Comparison of ENCODE assay signal across 25 cellular contexts in the genomic region with DNA sequence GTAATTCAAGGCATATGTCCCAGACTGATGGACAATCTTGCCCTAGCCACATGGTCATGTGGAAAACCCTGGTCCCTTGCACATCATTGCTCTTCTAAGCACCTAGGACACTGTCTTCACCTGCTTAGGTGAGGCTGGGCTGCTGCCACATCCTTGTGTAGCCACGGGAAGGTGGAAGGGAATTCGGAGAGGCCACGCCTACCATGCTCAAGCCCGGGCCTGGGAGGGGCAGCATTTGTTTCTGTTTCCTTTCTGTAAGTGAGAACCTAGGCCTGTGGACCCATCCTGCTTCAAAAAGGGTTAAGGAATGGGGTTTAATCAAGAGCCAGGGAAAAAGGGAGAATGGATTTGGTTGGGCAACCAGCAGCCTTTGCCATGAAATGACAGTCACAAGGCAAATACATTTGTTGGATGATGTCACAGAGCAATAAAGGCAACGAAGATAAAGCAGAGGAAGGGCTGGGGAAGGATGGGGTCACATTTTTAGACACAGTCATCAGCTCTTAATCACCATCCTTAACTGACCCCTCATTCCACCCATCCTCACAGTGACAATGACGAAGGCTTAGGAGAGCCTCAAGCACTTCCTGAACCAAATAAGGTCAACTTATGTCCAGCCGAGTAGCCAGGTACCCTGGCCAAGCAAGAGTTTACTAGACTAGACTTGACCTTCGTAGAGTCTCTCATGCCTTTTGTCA. TPM values are rescaled to one million over a fixed set of nuclear protein-coding genes. Genes with fewer than 3 reads are reported as not detected.
DNase-seq lines count a peak whose midpoint lies in the region; ATAC-seq, FAIRE-seq and TF ChIP-seq lines count a peak whose summit lies in the region.
"Had no signal": no experiment of that assay in that cellular context is flagged by ENCODE, and none has a peak within 500 bp of the region (broad histone marks: within the 10 kb centered on the region; RNA-seq: fewer than 3 reads in every experiment).

No MANE protein-coding gene starts in this region.

- H3K36me3 ChIP-seq in H1 (ENCODE audit: control insufficient read depth in 2 of 4, insufficient read depth in 4 of 4, low read length in 3 of 4): no peaks in the 10 kb centered on the region
- no peaks in the 10 kb centered on the region for H3K36me3 ChIP-seq in mesendoderm (ENCODE audit: control insufficient read depth, insufficient read depth, low read length)
- H3K36me3 ChIP-seq: BLaER1, Peyer's patch had no signal

- H3K79me1 ChIP-seq in H1 (ENCODE audit: low read depth, low read length) (no peaks in the 10 kb centered on the region), mesendoderm (ENCODE audit: low read length) (no peaks in the 10 kb centered on the region)

- peaks cover 0 to 3% of the 10 kb centered on the region in 2 experiments; a peak in 2 of 4 replicates for H3K9me3 ChIP-seq in H1 (ENCODE audit: insufficient read depth in 2 of 2, low read depth in 1 of 2, low read length in 1 of 2)

- H2BK5ac ChIP-seq in H1 (ENCODE audit: low read depth, low read length) (no peak overlapping the region), mesendoderm (ENCODE audit: low read length) (no peak overlapping the region)

- H3K9ac ChIP-seq in H1 (replicated peaks in 1 of 4; ENCODE audit: extremely low read depth in 1 of 4, low read depth in 3 of 4, low read length in 3 of 4) (no peak overlapping the region), mesendoderm (ENCODE audit: low read length) (no peak overlapping the region)
- H3K9ac ChIP-seq: BLaER1 had no signal

- peak; percentile 30 for ATAC-seq in Right ventricle myocardium superior (ENCODE audit: poor library complexity)
- no peak for ATAC-seq in HG03521 (IDR thresholded peaks at IDR 0.05; ENCODE audit: unreplicated experiment)
- ATAC-seq: GM12878, HCT116 had no signal

- H3K27me3 ChIP-seq in H1 (replicated peaks in 1 of 4; ENCODE audit: control insufficient read depth in 3 of 4, extremely low read depth in 1 of 4, insufficient read depth in 3 of 4, low read length in 3 of 4) (no peaks in the 10 kb centered on the region), mesendoderm (ENCODE audit: insufficient read depth, low read length, poor library complexity) (no peaks in the 10 kb centered on the region)
- H3K27me3 ChIP-seq: BLaER1, Peyer's patch had no signal

- H3K79me2 ChIP-seq in H1 (ENCODE audit: control insufficient read depth in 1 of 2, insufficient read depth in 2 of 2, low read length in 2 of 2) (no peaks in the 10 kb centered on the region), mesendoderm (ENCODE audit: control insufficient read depth, insufficient read depth, low read length) (no peaks in the 10 kb centered on the region)

- TF ChIP-seq EP300 in H1 (IDR thresholded peaks at IDR 0.05; ENCODE audit: borderline replicate concordance in 1 of 2, low read depth in 2 of 2, low read length in 2 of 2): no peak

- H3K18ac ChIP-seq in H1 (ENCODE audit: extremely low read depth, low read length) (no peak overlapping the region), mesendoderm (ENCODE audit: low read length) (no peak overlapping the region)

- H3K14ac ChIP-seq in H1 (ENCODE audit: insufficient read length): no peak overlapping the region

- TF ChIP-seq RAD21 in H1 (IDR thresholded peaks at IDR 0.05 in 1 of 2, conservative IDR thresholded peaks at IDR 0.05 in 1 of 2; ENCODE audit: low read depth in 2 of 2, low read length in 2 of 2): no peak

- intact Hi-C loops in Right ventricle myocardium superior (cut with DNase I) (no loop called here), cardiac septum (cut with DNase I) (no loop called here)

- TF ChIP-seq POLR2A in H1 (IDR thresholded peaks at IDR 0.05; ENCODE audit: control extremely low read depth in 1 of 2, low read depth in 2 of 2, low read length in 2 of 2): no peak

- 0 out of 2 replicates have a peak overlapping the region, but pooled peaks have one; percentile 17 for H2AFZ ChIP-seq in H1 (ENCODE audit: low read length)

- H3K56ac ChIP-seq in H1 (replicated peaks; ENCODE audit: insufficient read length, low read depth, low read length): no peak overlapping the region
- no peak overlapping the region for H3K56ac ChIP-seq in mesendoderm (ENCODE audit: low read length)

- H3K4me1 ChIP-seq in H1 (replicated peaks in 1 of 4; ENCODE audit: control insufficient read depth in 3 of 4, insufficient read depth in 4 of 4, low read length in 3 of 4): no peaks in the 10 kb centered on the region
- no peaks in the 10 kb centered on the region for H3K4me1 ChIP-seq in mesendoderm (ENCODE audit: control insufficient read depth, low read depth, low read length)
- H3K4me1 ChIP-seq: Peyer's patch had no signal

- FAIRE-seq in H1 (lab: Jason Lieb, UNC): no peak
- FAIRE-seq: GM12878 had no signal

- TF ChIP-seq CTCF in H1 (IDR thresholded peaks at IDR 0.05; ENCODE audit: control extremely low read depth in 1 of 3, insufficient read depth in 1 of 3, low read depth in 1 of 3, low read length in 3 of 3): no peak

- H3K27ac ChIP-seq in H1 (ENCODE audit: low read depth, low read length): no peak overlapping the region
- H3K27ac ChIP-seq in mesendoderm (ENCODE audit: low read depth, low read length): no peak overlapping the region
- H3K27ac ChIP-seq: 22Rv1, BLaER1, Peyer's patch had no signal

- no peaks in the 10 kb centered on the region for H3K23me2 ChIP-seq in H1 (ENCODE audit: low read depth, low read length)

- no peak overlapping the region for H4K91ac ChIP-seq in H1 (replicated peaks; ENCODE audit: insufficient read length, low read length)

- H4K5ac ChIP-seq in H1 (ENCODE audit: insufficient read length, low read depth, low read length) (no peak overlapping the region), mesendoderm (ENCODE audit: low read length) (no peak overlapping the region)

- no peak for DNase-seq in Right ventricle myocardium superior
- DNase-seq in cardiac septum (ENCODE audit: low spot score): no peak
- DNase-seq in HT1080 (ENCODE audit: low read depth): peak; percentile 25
- no peak for DNase-seq in H1 (ENCODE audit: low read depth in 1 of 2, low spot score in 2 of 2)
- peak; percentile 24 for DNase-seq in mesendoderm
- no peak for DNase-seq in NCI-H1105 treated with DMSO at 0.1 percent for 48 hours (lab: John Stamatoyannopoulos, UW)
- DNase-seq in NCI-H2107 (lab: John Stamatoyannopoulos, UW): no peak
- DNase-seq: ACHN; CD4-positive, alpha-beta T cell; COR-L47; DMS 273 treated with DMSO at 0.1 percent for 48 hours; DMS79 treated with DMSO at 0.1 percent for 48 hours; KG1; NCI-H1105; NCI-H2081; NCI-H2171 treated with DMSO at 0.1 percent for 48 hours; NCI-H524 treated with DMSO at 0.1 percent for 48 hours; NCI-H82; Peyer's patch had no signal

- no peak overlapping the region for H3K4me2 ChIP-seq in H1 (ENCODE audit: insufficient read depth in 1 of 2, low read depth in 2 of 2, low read length in 2 of 2)
- H3K4me2 ChIP-seq in mesendoderm (ENCODE audit: low read length): no peak overlapping the region
- H3K4me2 ChIP-seq: BLaER1 had no signal

- H2BK20ac ChIP-seq in H1 (ENCODE audit: low read length): no peak overlapping the region

- H4K8ac ChIP-seq in H1 (ENCODE audit: extremely low read depth, insufficient read depth, low read length): no peak overlapping the region
- no peak overlapping the region for H4K8ac ChIP-seq in mesendoderm (ENCODE audit: low read depth, low read length)

- no peak overlapping the region for H3K4ac ChIP-seq in H1 (replicated peaks; ENCODE audit: insufficient read length, low read depth, low read length)
- H3K4ac ChIP-seq in mesendoderm (ENCODE audit: low read depth, low read length): no peak overlapping the region

- WGBS in H1 (ENCODE audit: extremely low coverage in 1 of 2, insufficient coverage in 1 of 2, insufficient read length in 1 of 2, insufficient replicate concordance in 2 of 2, low coverage in 1 of 2, low lambda C conversion rate in 2 of 2, missing lambda C conversion rate in 1 of 2), 2 experiments: 80% methylated on average over 8 of the region's 8 CpGs; no CpG with 5 or more reads in 1 of the 2 experiments
- WGBS in mesendoderm (ENCODE audit: extremely low coverage, insufficient coverage, low lambda C conversion rate): no CpG with 5 or more reads among the region's 8 CpGs

- H3K4me3 ChIP-seq in H1 (ENCODE audit: extremely low read depth in 1 of 4, insufficient read depth in 2 of 4, low read depth in 3 of 4, low read length in 4 of 4): no peak overlapping the region
- H3K4me3 ChIP-seq in mesendoderm (ENCODE audit: low read length): no peak overlapping the region
- H3K4me3 ChIP-seq: BLaER1, GM12878, Peyer's patch had no signal

- H2AK5ac ChIP-seq in H1 (ENCODE audit: low read depth, low read length) (no peak overlapping the region), mesendoderm (ENCODE audit: low read length) (no peak overlapping the region)

- no peak overlapping the region; the same call in 1 of the 2 replicates for H2BK12ac ChIP-seq in H1 (ENCODE audit: low read depth, low read length)

- H3K23ac ChIP-seq in H1 (ENCODE audit: insufficient read length) (no peak overlapping the region), mesendoderm (ENCODE audit: low read length) (no peak overlapping the region)

- H2BK120ac ChIP-seq in H1 (replicated peaks; ENCODE audit: low read depth, low read length) (no peak overlapping the region), mesendoderm (ENCODE audit: low read depth, low read length) (no peak overlapping the region)

- POLR2A ChIA-PET in H1 (lab: Charles Lee; ENCODE audit: partially characterized antibody): no interaction called here

- no peaks in the 10 kb centered on the region for H4K20me1 ChIP-seq in H1 (replicated peaks in 1 of 2; ENCODE audit: control insufficient read depth in 1 of 2, insufficient read depth in 2 of 2, low read length in 2 of 2)
- H4K20me1 ChIP-seq: BLaER1 had no signal

- H2BK15ac ChIP-seq in H1 (ENCODE audit: low read length) (no peak overlapping the region), mesendoderm (replicated peaks; ENCODE audit: low read depth) (no peak overlapping the region)

- CTCF ChIA-PET in H1 (lab: Charles Lee; ENCODE audit: partially characterized antibody): interaction anchor here (1.1 kb wide), 1 partner anchor 47 kb away, joined by 3 read pairs; no protein-coding TSS in a partner anchor

RNA-seq across cellular contexts. Expression of gene LRRC38, which starts 10.1 kb away (rescaled TPM):
- total RNA-seq in Right ventricle myocardium superior: not detected
- 0.73 TPM for total RNA-seq in cardiac septum
- 0.43 and 0.71 TPM in 2 replicates for total RNA-seq in HT1080 (2014; rRNA removed; shearing (Covaris generic))
- 0.07 and 0.13 TPM in 2 replicates for polyA plus RNA-seq in HT1080 (2015; cell fraction: cytosol; rRNA removed)
- 0.12 and 0.17 TPM in 2 replicates for polyA plus RNA-seq in HT1080 (2015; cell fraction: nucleus; rRNA removed)
- total RNA-seq in H1 (2021; fragmentation: NEBNext Ultra II Directional; extraction: Animal tissue kit (Norgen Biotek cat#: 25700)): 0.38 and 0.63 TPM in 2 replicates
- polyA plus RNA-seq in H1 (2011; rRNA removed): 0.17 and 0.19 TPM in 2 replicates
- 0.26 TPM for polyA plus RNA-seq in H1 (2011; cell fraction: cytosol; rRNA removed)
- polyA plus RNA-seq in H1 (2011; cell fraction: nucleus; rRNA removed): 0.14 TPM
- polyA plus RNA-seq in H1 (2012, experiment 1 of 2): 0.35 to 0.39 TPM (median 0.39 TPM) in 3 of 4 replicates, not detected in the other
- 0.75 TPM for polyA plus RNA-seq in H1 (2012, experiment 2 of 2)
- 0.30 TPM for polyA plus RNA-seq in H1 (2013, experiment 1 of 2)
- 0.29 TPM for polyA plus RNA-seq in H1 (2013, experiment 2 of 2)
- 0.12 and 0.16 TPM in 2 replicates for polyA minus RNA-seq in H1 (2011; rRNA and poly(A)+ RNA removed)
- not detected for polyA minus RNA-seq in H1 (2011; cell fraction: cytosol; rRNA and poly(A)+ RNA removed)
- 0.40 TPM for polyA minus RNA-seq in H1 (2011; cell fraction: nucleus; rRNA and poly(A)+ RNA removed)
- polyA plus RNA-seq in mesendoderm (2013, experiment 1 of 2): 0.14 TPM
- polyA plus RNA-seq in mesendoderm (2013, experiment 2 of 2): 0.17 TPM
- total RNA-seq: CD4-positive, alpha-beta T cell; GM12878; Peyer's patch; SK-MEL-5 had no signal
- polyA plus RNA-seq: GM12878 had no signal

RNA-seq across cellular contexts. Expression of gene PDPN, which starts 59.7 kb away (rescaled TPM):
- total RNA-seq in Right ventricle myocardium superior (20.3 TPM), cardiac septum (14.9 TPM)
- total RNA-seq in HT1080 (2014; rRNA removed; shearing (Covaris generic)): 8.7 and 16.3 TPM in 2 replicates
- 12.7 and 13.2 TPM in 2 replicates for polyA plus RNA-seq in HT1080 (2015; cell fraction: cytosol; rRNA removed)
- polyA plus RNA-seq in HT1080 (2015; cell fraction: nucleus; rRNA removed): 9.3 and 11.9 TPM in 2 replicates
- total RNA-seq in H1 (2021; fragmentation: NEBNext Ultra II Directional; extraction: Animal tissue kit (Norgen Biotek cat#: 25700)): 169 and 182 TPM in 2 replicates
- polyA plus RNA-seq in H1 (2011; rRNA removed): 44.7 and 49.7 TPM in 2 replicates
- polyA plus RNA-seq in H1 (2011; cell fraction: cytosol; rRNA removed): 44.8 TPM
- polyA plus RNA-seq in H1 (2011; cell fraction: nucleus; rRNA removed): 56.8 TPM
- 126 to 171 TPM (median 161 TPM) in 4 replicates for polyA plus RNA-seq in H1 (2012, experiment 1 of 2)
- 60.4 TPM for polyA plus RNA-seq in H1 (2012, experiment 2 of 2)
- polyA plus RNA-seq in H1 (2013, experiment 1 of 2): 161 TPM
- polyA plus RNA-seq in H1 (2013, experiment 2 of 2): 213 TPM
- polyA minus RNA-seq in H1 (2011; rRNA and poly(A)+ RNA removed): 55.2 and 59.1 TPM in 2 replicates
- 45.0 TPM for polyA minus RNA-seq in H1 (2011; cell fraction: cytosol; rRNA and poly(A)+ RNA removed)
- 38.2 TPM for polyA minus RNA-seq in H1 (2011; cell fraction: nucleus; rRNA and poly(A)+ RNA removed)
- polyA plus RNA-seq in mesendoderm (2013, experiment 1 of 2): 65.8 TPM
- 69.3 TPM for polyA plus RNA-seq in mesendoderm (2013, experiment 2 of 2)
- total RNA-seq: CD4-positive, alpha-beta T cell; SK-MEL-5 had no signal
- polyA plus RNA-seq: GM12878 had no signal

Comparison
In these comparisons a context has a peak if more than half of its experiments do, and no peak if none do; other contexts are left out.
1. DNase-seq: peak in HT1080 (single experiment) and mesendoderm (single experiment); none in Right ventricle myocardium superior (single experiment), cardiac septum (single experiment), H1 (0 of 2), NCI-H1105 treated with DMSO at 0.1 percent for 48 hours (single experiment) and NCI-H2107 (single experiment).